In genomic region chr1:117368116-117369108, GRCh38 we compare ENCODE assay signal across 8 cellular contexts. TPM values are rescaled to one million over a fixed set of nuclear protein-coding genes. Genes with fewer than 3 reads are reported as not detected.
DNase-seq lines count a peak whose midpoint lies in the region; ATAC-seq and TF ChIP-seq lines count a peak whose summit lies in the region.

No MANE protein-coding gene starts in this region.

- TF ChIP-seq CTCF in C4-2B (conservative IDR thresholded peaks at IDR 0.05) (no peak), uterus (IDR thresholded peaks at IDR 0.05) (no peak)

- no peak overlapping the region for H3K18ac ChIP-seq in mesenchymal stem cell (ENCODE audit: low read depth in 1 of 2, low read length in 2 of 2)

- peak overlapping the region; percentile 84 for H3K4me2 ChIP-seq in mesenchymal stem cell (ENCODE audit: low read length, poor library complexity, severe bottlenecking)

- no peak for TF ChIP-seq POLR2A in uterus (IDR thresholded peaks at IDR 0.05)

- no peak overlapping the region for H3K23ac ChIP-seq in mesenchymal stem cell (ENCODE audit: low read length in 2 of 2)

- H3K36me3 Mint-ChIP-seq in central memory CD8-positive, alpha-beta T cell (ENCODE audit: insufficient read depth): peaks cover 26% of the 10 kb centered on the region

- H4K91ac ChIP-seq in mesenchymal stem cell (ENCODE audit: low read length): no peak overlapping the region

- peak overlapping the region; percentile 98 for H3K9ac ChIP-seq in mesenchymal stem cell (ENCODE audit: low read length)

- no peak overlapping the region for H2AFZ ChIP-seq in mesenchymal stem cell (ENCODE audit: low read depth, low read length)

- no peak overlapping the region for H3K14ac ChIP-seq in mesenchymal stem cell (ENCODE audit: low read length in 2 of 2)

- H2AK5ac ChIP-seq in mesenchymal stem cell (ENCODE audit: low read length, severe bottlenecking): no peak overlapping the region

- H3K9me3 Mint-ChIP-seq in central memory CD8-positive, alpha-beta T cell: no peaks in the 10 kb centered on the region

- WGBS in mesenchymal stem cell: 12% methylated on average over 19 of the region's 19 CpGs

- H2BK5ac ChIP-seq in mesenchymal stem cell (ENCODE audit: low read depth, low read length, poor library complexity, severe bottlenecking): no peak overlapping the region

- peak; percentile 31 for ATAC-seq in GM18858 (IDR thresholded peaks at IDR 0.05; ENCODE audit: unreplicated experiment)
- ATAC-seq in central memory CD8-positive, alpha-beta T cell (replicated peaks; ENCODE audit: extremely low read depth, poor library complexity, severe bottlenecking): no peak

- peaks cover 69% of the 10 kb centered on the region for H3K4me1 Mint-ChIP-seq in central memory CD8-positive, alpha-beta T cell

- no peak overlapping the region for H2BK120ac ChIP-seq in mesenchymal stem cell (ENCODE audit: low read depth, low read length)

- H3K4ac ChIP-seq in mesenchymal stem cell (ENCODE audit: low read depth in 1 of 2, low read length in 2 of 2): no peak overlapping the region

- intact Hi-C loops in uterus (cut with DNase I; ENCODE audit: low total_unique reads): no loop called here

- H3K27me3 ChIP-seq in mesenchymal stem cell (ENCODE audit: control insufficient read depth in 1 of 2, insufficient read depth in 1 of 2, low read length in 2 of 2) (no peaks in the 10 kb centered on the region), uterus (no peaks in the 10 kb centered on the region)

- H3K36me3 ChIP-seq in mesenchymal stem cell (ENCODE audit: control insufficient read depth in 1 of 2, insufficient read depth in 2 of 2, low read depth in 1 of 2, low read length in 2 of 2) (no peaks in the 10 kb centered on the region), uterus (no peaks in the 10 kb centered on the region)

- H2BK12ac ChIP-seq in mesenchymal stem cell (ENCODE audit: low read length in 2 of 2): no peak overlapping the region

- H3K4me3 ChIP-seq in mesenchymal stem cell (ENCODE audit: insufficient read depth in 1 of 2, low read depth in 1 of 2, low read length in 2 of 2) (peak overlapping the region; percentile 36 to 90), uterus (peak overlapping the region; percentile 62 to 82)

- H3K4me1 ChIP-seq in mesenchymal stem cell (ENCODE audit: control insufficient read depth, insufficient read depth, low read depth, low read length) (no peaks in the 10 kb centered on the region), uterus (peaks cover 0 to 7% of the 10 kb centered on the region in 2 donors)

- DNase-seq in NCI-H69 (lab: John Stamatoyannopoulos, UW) (peak; percentile 65), mesenchymal stem cell (peak; percentile 20), uterus (no peak), iPS-NIHi7 (ENCODE audit: extremely low spot score) (no peak), hepatic stellate cell (ENCODE audit: low spot score) (no peak)
- no peak for DNase-seq in central memory CD8-positive, alpha-beta T cell (ENCODE audit: low spot score in 2 of 2)

- peaks cover 7% of the 10 kb centered on the region for H3K79me1 ChIP-seq in mesenchymal stem cell (replicated peaks; ENCODE audit: low read length, poor library complexity, severe bottlenecking)

- H3K9me3 ChIP-seq in mesenchymal stem cell (ENCODE audit: control insufficient read depth, low read length): no peaks in the 10 kb centered on the region
- H3K9me3 ChIP-seq in uterus: no peaks in the 10 kb centered on the region

- H3K27ac ChIP-seq in C4-2B (peak overlapping the region; percentile 96), mesenchymal stem cell (ENCODE audit: low read length, poor library complexity, severe bottlenecking) (no peak overlapping the region), uterus (peak overlapping the region; percentile 98 to 100)

- peak overlapping the region; percentile 94 for H3K4me3 Mint-ChIP-seq in central memory CD8-positive, alpha-beta T cell

- H3K27ac Mint-ChIP-seq in central memory CD8-positive, alpha-beta T cell (ENCODE audit: low read depth): peak overlapping the region; percentile 80

- H4K8ac ChIP-seq in mesenchymal stem cell (ENCODE audit: low read length): no peak overlapping the region

- no peak overlapping the region for H2BK15ac ChIP-seq in mesenchymal stem cell (ENCODE audit: low read depth, poor library complexity, severe bottlenecking)

- H3K27me3 Mint-ChIP-seq in central memory CD8-positive, alpha-beta T cell: no peaks in the 10 kb centered on the region

RNA-seq across cellular contexts. Expression of gene MAN1A2, which starts 1.2 kb away (rescaled TPM):
- polyA plus RNA-seq in mesenchymal stem cell (2013, experiment 1 of 2): 28.6 TPM
- polyA plus RNA-seq in mesenchymal stem cell (2013, experiment 2 of 2): 29.2 TPM
- total RNA-seq in uterus: 10 to 100 TPM; 23.3 to 77.6 (median 57.0) TPM

Comparison
In these comparisons a context has a peak if more than half of its experiments do, and no peak if none do; other contexts are left out.
1. DNase-seq: peak in NCI-H69 (single experiment) and mesenchymal stem cell (single experiment); none in central memory CD8-positive, alpha-beta T cell (0 of 2), uterus (0 of 2), iPS-NIHi7 (single experiment) and hepatic stellate cell (single experiment).